1 cellular context compared by ENCODE assay signal in genomic region chr16:67147437-67148140, GRCh38.
TF ChIP-seq lines count a peak whose summit lies in the region.

No MANE protein-coding gene starts in this region.

TF ChIP-seq in IMR-90, 13 proteins besides CTCF, POLR2A, EP300 and RAD21:
- TF ChIP-seq CEBPB (IDR thresholded peaks at IDR 0.05; ENCODE audit: low read depth, low read length) (0 out of 2 replicates have a peak, but pooled peaks have one; percentile 24), BHLHE40 (IDR thresholded peaks at IDR 0.05; ENCODE audit: low read depth, low read length) (no peak), ELK1 (IDR thresholded peaks at IDR 0.05; ENCODE audit: borderline replicate concordance, low read depth, low read length) (no peak), RCOR1 (IDR thresholded peaks at IDR 0.05; ENCODE audit: insufficient replicate concordance, low read length) (no peak), MAFK (IDR thresholded peaks at IDR 0.05; ENCODE audit: low read depth, low read length) (no peak), MAZ (IDR thresholded peaks at IDR 0.05; ENCODE audit: borderline replicate concordance, low read depth, low read length) (no peak)
